In genomic region chr1:47228644-47229030, GRCh38 we compare ENCODE assay signal across 23 cellular contexts. TPM values are rescaled to one million over a fixed set of nuclear protein-coding genes. Genes with fewer than 3 reads are reported as not detected.
DNase-seq lines count a peak whose midpoint lies in the region; ATAC-seq, FAIRE-seq and TF ChIP-seq lines count a peak whose summit lies in the region.
"Had no signal": no experiment of that assay in that cellular context is flagged by ENCODE, and none has a peak within 500 bp of the region (broad histone marks: within the 10 kb centered on the region; RNA-seq: fewer than 3 reads in every experiment).

No MANE protein-coding gene starts in this region.

- intact Hi-C loops in adrenal gland (cut with DNase I): no loop called here
- intact Hi-C loops in left ventricle myocardium inferior (cut with micrococcal nuclease): no loop called here
- intact Hi-C loops in OCI-LY7 (cut with micrococcal nuclease; ENCODE audit: unreplicated experiment): no loop called here

- H3K9me3 Mint-ChIP-seq in CD8-positive, alpha-beta memory T cell: peaks cover 0 to 3% (median 0%) of the 10 kb centered on the region in 5 donors
- H3K9me3 Mint-ChIP-seq: activated naive CD4-positive, alpha-beta T cell treated with anti-CD3 and anti-CD28 coated beads, Interleukin-2, amount 50 U/mL, for 24 hours; natural killer cell had no signal

- H3K27ac ChIP-seq in CD8-positive, alpha-beta memory T cell (ENCODE audit: low read depth, low read length): peak overlapping the region; percentile 85
- peak overlapping the region in 1 of 5 donors; percentile 58 for H3K27ac ChIP-seq in adrenal gland
- H3K27ac ChIP-seq in left ventricle myocardium inferior (replicated peaks): peak overlapping the region; percentile 91
- H3K27ac ChIP-seq in neuronal stem cell (replicated peaks; ENCODE audit: low read length): no peak overlapping the region
- no peak overlapping the region for H3K27ac ChIP-seq in OCI-LY7 (ENCODE audit: low read depth, low read length, poor library complexity, severe bottlenecking)
- H3K27ac ChIP-seq: A549, brain microvascular endothelial cell had no signal

- CTCF ChIA-PET in CD8-positive, alpha-beta memory T cell (lab: Charles Lee): interaction anchor here (1.5 kb wide), 2 partner anchors 9 to 35 kb away, joined by 4 read pairs; no protein-coding TSS in a partner anchor
- CTCF ChIA-PET in OCI-LY7 (lab: Charles Lee; ENCODE audit: unreplicated experiment): no interaction called here

- peak; percentile 15 to 51 for TF ChIP-seq POLR2A in adrenal gland (IDR thresholded peaks at IDR 0.05)

- H2BK5ac ChIP-seq in neuronal stem cell (ENCODE audit: low read length): no peak overlapping the region

- H3K27me3 Mint-ChIP-seq in CD8-positive, alpha-beta memory T cell: peaks cover 55 to 72% of the 10 kb centered on the region in 2 donors

- H3K18ac ChIP-seq in neuronal stem cell (ENCODE audit: low read length): no peak overlapping the region

- no peaks in the 10 kb centered on the region for H3K9me3 ChIP-seq in CD8-positive, alpha-beta memory T cell (ENCODE audit: low read length)
- no peaks in the 10 kb centered on the region for H3K9me3 ChIP-seq in adrenal gland (replicated peaks in 1 of 3)
- no peaks in the 10 kb centered on the region for H3K9me3 ChIP-seq in left ventricle myocardium inferior (replicated peaks)
- peaks cover 1 to 2% of the 10 kb centered on the region in 2 donors for H3K9me3 ChIP-seq in neuronal stem cell (replicated peaks in 1 of 2; ENCODE audit: control insufficient read depth in 2 of 2, insufficient read depth in 1 of 2, low read depth in 1 of 2, low read length in 2 of 2)
- H3K9me3 ChIP-seq in OCI-LY7 (ENCODE audit: low read length): no peaks in the 10 kb centered on the region
- H3K9me3 ChIP-seq: A549 had no signal

- H2BK15ac ChIP-seq in neuronal stem cell (ENCODE audit: low read length): no peak overlapping the region

- peaks cover 68% of the 10 kb centered on the region for H3K27me3 ChIP-seq in CD8-positive, alpha-beta memory T cell (ENCODE audit: insufficient read depth, low read length, poor library complexity, severe bottlenecking)
- peaks cover 84% of the 10 kb centered on the region for H3K27me3 ChIP-seq in adrenal gland
- H3K27me3 ChIP-seq in left ventricle myocardium inferior (ENCODE audit: low read depth): peaks cover 100% of the 10 kb centered on the region
- H3K27me3 ChIP-seq in neuronal stem cell (ENCODE audit: control insufficient read depth in 3 of 3, insufficient read depth in 3 of 3, low read depth in 1 of 3, low read length in 3 of 3): peaks cover 80 to 100% (median 97%) of the 10 kb centered on the region in 3 experiments

- TF ChIP-seq CTCF in adrenal gland (IDR thresholded peaks at IDR 0.05): no peak
- no peak for TF ChIP-seq CTCF in left ventricle myocardium inferior (IDR thresholded peaks at IDR 0.05; ENCODE audit: borderline replicate concordance)
- TF ChIP-seq CTCF in OCI-LY7 (conservative IDR thresholded peaks at IDR 0.05; ENCODE audit: low read length): no peak

- peak overlapping the region; percentile 19 for H3K23ac ChIP-seq in neuronal stem cell (ENCODE audit: low read depth, low read length, poor library complexity)

- H4K91ac ChIP-seq in neuronal stem cell (ENCODE audit: low read depth, low read length, poor library complexity): no peak overlapping the region

- no peak overlapping the region for H2BK12ac ChIP-seq in neuronal stem cell (ENCODE audit: low read length)

- peaks cover 27 to 42% (median 40%) of the 10 kb centered on the region in 3 donors for H3K4me1 Mint-ChIP-seq in CD8-positive, alpha-beta memory T cell

- H4K20me1 ChIP-seq in OCI-LY7 (ENCODE audit: insufficient read depth, low read length): no peaks in the 10 kb centered on the region

- H3K79me1 ChIP-seq in neuronal stem cell (ENCODE audit: low read depth, low read length): no peaks in the 10 kb centered on the region

- WGBS in adrenal gland, 4 donors: 48 to 60% (median 51%) methylated on average over 8 to 12 of the region's 12 CpGs
- no CpG with 5 or more reads among the region's 12 CpGs for WGBS in neuronal stem cell (ENCODE audit: extremely low coverage in 2 of 2, insufficient read length in 2 of 2, insufficient replicate concordance in 1 of 2), 2 donors

- no TSS peak for BruUV-seq in OCI-LY7 (replicated peaks; lab: Mats Ljungman, UMichigan)

- H3K9me2 ChIP-seq in OCI-LY7 (ENCODE audit: insufficient read depth, low read length): no peaks in the 10 kb centered on the region

- no peak overlapping the region for H3K4me3 ChIP-seq in CD8-positive, alpha-beta memory T cell (ENCODE audit: low read length)
- H3K4me3 ChIP-seq in adrenal gland (peak overlapping the region in 1 of 4 donors; percentile 23), left ventricle myocardium inferior (peak overlapping the region; percentile 68), neuronal stem cell (ENCODE audit: low read length in 2 of 2) (no peak overlapping the region), OCI-LY7 (ENCODE audit: low read depth, low read length, poor library complexity, severe bottlenecking) (no peak overlapping the region)
- H3K4me3 ChIP-seq: A549 had no signal

- no peaks in the 10 kb centered on the region for H3K36me3 ChIP-seq in CD8-positive, alpha-beta memory T cell (ENCODE audit: insufficient read depth, low read length)
- H3K36me3 ChIP-seq in adrenal gland (replicated peaks in 1 of 2): no peaks in the 10 kb centered on the region
- no peaks in the 10 kb centered on the region for H3K36me3 ChIP-seq in left ventricle myocardium inferior
- H3K36me3 ChIP-seq in neuronal stem cell (replicated peaks in 1 of 2; ENCODE audit: control insufficient read depth in 2 of 2, insufficient read depth in 2 of 2, low read length in 2 of 2): no peaks in the 10 kb centered on the region
- no peaks in the 10 kb centered on the region for H3K36me3 ChIP-seq in OCI-LY7 (ENCODE audit: insufficient read depth, low read length)
- H3K36me3 ChIP-seq: brain microvascular endothelial cell had no signal

- H3K14ac ChIP-seq in neuronal stem cell (ENCODE audit: low read length): no peak overlapping the region

- no peak for ATAC-seq in HG03442 (IDR thresholded peaks at IDR 0.05; ENCODE audit: unreplicated experiment)
- ATAC-seq: A549, natural killer cell had no signal

- H2BK120ac ChIP-seq in neuronal stem cell (ENCODE audit: low read depth, low read length): no peak overlapping the region

- peaks cover 24% of the 10 kb centered on the region for H3K4me1 ChIP-seq in CD8-positive, alpha-beta memory T cell (ENCODE audit: insufficient read depth, low read length)
- peaks cover 0 to 10% of the 10 kb centered on the region in 2 donors for H3K4me1 ChIP-seq in adrenal gland (replicated peaks in 1 of 2)
- peaks cover 77% of the 10 kb centered on the region for H3K4me1 ChIP-seq in left ventricle myocardium inferior
- H3K4me1 ChIP-seq in neuronal stem cell (ENCODE audit: control insufficient read depth in 2 of 2, insufficient read depth in 1 of 2, low read depth in 1 of 2, low read length in 2 of 2): peaks cover 2 to 10% of the 10 kb centered on the region in 2 donors
- no peaks in the 10 kb centered on the region for H3K4me1 ChIP-seq in OCI-LY7 (ENCODE audit: insufficient read depth, low read length, poor library complexity, severe bottlenecking)

- no peak for FAIRE-seq in frontal cortex (lab: Jason Lieb, UNC)
- FAIRE-seq: A549, TTC549, urothelium cell line had no signal

- H2AFZ ChIP-seq in neuronal stem cell (ENCODE audit: low read length): no peak overlapping the region
- H2AFZ ChIP-seq in OCI-LY7 (ENCODE audit: low read length): no peak overlapping the region

- no peak overlapping the region for H3K4ac ChIP-seq in neuronal stem cell (ENCODE audit: low read length)

- no peak overlapping the region for H2AK5ac ChIP-seq in neuronal stem cell (ENCODE audit: low read depth, low read length)

- peaks cover 0 to 3% (median 0%) of the 10 kb centered on the region in 3 donors for H3K36me3 Mint-ChIP-seq in CD8-positive, alpha-beta memory T cell
- H3K36me3 Mint-ChIP-seq: activated naive CD4-positive, alpha-beta T cell treated with anti-CD3 and anti-CD28 coated beads, Interleukin-2, amount 50 U/mL, for 24 hours; natural killer cell had no signal

- no peak overlapping the region for H3K4me2 ChIP-seq in neuronal stem cell (ENCODE audit: insufficient read depth, low read length, poor library complexity, severe bottlenecking)
- no peak overlapping the region for H3K4me2 ChIP-seq in OCI-LY7 (ENCODE audit: low read length)
- H3K4me2 ChIP-seq: A549 had no signal

- no peaks in the 10 kb centered on the region for H3K79me2 ChIP-seq in OCI-LY7 (ENCODE audit: insufficient read depth, low read depth, low read length)

- H3K27ac Mint-ChIP-seq in CD8-positive, alpha-beta memory T cell: peak overlapping the region in 1 of 8 donors; percentile 34
- H3K27ac Mint-ChIP-seq: activated naive CD4-positive, alpha-beta T cell treated with anti-CD3 and anti-CD28 coated beads, Interleukin-2, amount 50 U/mL, for 24 hours; IgD-negative memory B cell; natural killer cell had no signal

- no peak for DNase-seq in CD8-positive, alpha-beta memory T cell
- DNase-seq in adrenal gland: peak in 4 of 7 donors; percentile 23 to 59 (median 35)
- DNase-seq in left ventricle myocardium inferior: peak; percentile 36
- no peak for DNase-seq in neuronal stem cell (ENCODE audit: low spot score)
- no peak for DNase-seq in nucleus accumbens (lab: John Stamatoyannopoulos, UW)
- no peak for DNase-seq in frontal cortex (ENCODE audit: low spot score in 2 of 2)
- DNase-seq in OCI-LY7 (ENCODE audit: low spot score): no peak
- DNase-seq: activated T-cell treated with anti-CD3 and anti-CD28 coated beads, Interleukin-2, amount 50 U/mL, for 48 hours; brain microvascular endothelial cell; C1 segment of cervical spinal cord; DMS 273 treated with DMSO at 0.1 percent for 48 hours; effector CD4-positive, alpha-beta T cell; hippocampal formation; MV-4-11; natural killer cell; NCI-H774; stimulated activated naive CD4-positive, alpha-beta T cell had no signal

- H3K4me3 Mint-ChIP-seq in CD8-positive, alpha-beta memory T cell: no peak overlapping the region
- H3K4me3 Mint-ChIP-seq: activated naive CD4-positive, alpha-beta T cell treated with anti-CD3 and anti-CD28 coated beads, Interleukin-2, amount 50 U/mL, for 24 hours; IgD-negative memory B cell; natural killer cell had no signal

- POLR2A ChIA-PET in CD8-positive, alpha-beta memory T cell (lab: Charles Lee): no interaction called here
- POLR2A ChIA-PET in OCI-LY7 (lab: Charles Lee): no interaction called here

- no peak overlapping the region for H4K8ac ChIP-seq in neuronal stem cell (ENCODE audit: low read depth, low read length)

- H3K9ac ChIP-seq in neuronal stem cell (ENCODE audit: low read depth, low read length, poor library complexity): no peak overlapping the region

RNA-seq across cellular contexts. Expression of gene TAL1, which starts 3.4 kb away (rescaled TPM):
- total RNA-seq in CD8-positive, alpha-beta memory T cell: not detected
- not detected for polyA plus RNA-seq in CD8-positive, alpha-beta memory T cell
- total RNA-seq in adrenal gland (1 to 10 TPM; 1.2 to 6.0 (median 2.8) TPM), left ventricle myocardium inferior (4.3 TPM), frontal cortex (1.2 TPM), OCI-LY7 (2022) (not detected in 2 replicates)
- 10 to 100 TPM in 1 of 3 donors, 1 to 10 TPM in 2; 2.9 to 13.4 (median 5.4) TPM for polyA plus RNA-seq in adrenal gland
- polyA plus RNA-seq in neuronal stem cell (2013, experiment 1 of 2): 0.03 TPM
- 0.01 TPM for polyA plus RNA-seq in neuronal stem cell (2013, experiment 2 of 2)
- total RNA-seq in OCI-LY7 (2014; rRNA removed; shearing (Covaris generic)): not detected in 2 replicates
- polyA plus RNA-seq: A549 had no signal

RNA-seq across cellular contexts. Expression of gene PDZK1IP1, which starts 38.8 kb away (rescaled TPM):
- not detected for total RNA-seq in CD8-positive, alpha-beta memory T cell
- polyA plus RNA-seq in CD8-positive, alpha-beta memory T cell: not detected
- 10 to 100 TPM in 3 of 8 donors, 1 to 10 TPM in 5; 1.8 to 16.9 (median 4.7) TPM for total RNA-seq in adrenal gland
- 1 to 10 TPM; 1.5 to 3.9 (median 3.7) TPM for polyA plus RNA-seq in adrenal gland
- total RNA-seq in left ventricle myocardium inferior: not detected
- not detected for polyA plus RNA-seq in neuronal stem cell (2013, experiment 1 of 2)
- polyA plus RNA-seq in neuronal stem cell (2013, experiment 2 of 2): not detected
- total RNA-seq in frontal cortex: not detected
- not detected in 2 replicates for total RNA-seq in OCI-LY7 (2014; rRNA removed; shearing (Covaris generic))
- not detected in 2 replicates for total RNA-seq in OCI-LY7 (2022)

Comparison
In these comparisons a context has a peak if more than half of its experiments do, and no peak if none do; other contexts are left out.
1. DNase-seq: peak in adrenal gland (4 of 7) and left ventricle myocardium inferior (single experiment); none in CD8-positive, alpha-beta memory T cell (0 of 5), neuronal stem cell (single experiment), nucleus accumbens (0 of 56), frontal cortex (0 of 2) and OCI-LY7 (single experiment).
2. H3K27ac ChIP-seq: peak in CD8-positive, alpha-beta memory T cell (single experiment) and left ventricle myocardium inferior (single experiment); none in neuronal stem cell (single experiment) and OCI-LY7 (single experiment).